1 cellular context compared by ENCODE assay signal in genomic region chr11:68052137-68052873, GRCh38.
A peak's percentile ranks its signal among the peaks of the same experiment; 100 is the strongest.
TF ChIP-seq lines count a peak whose summit lies in the region.

No MANE protein-coding gene starts in this region.

TF ChIP-seq in H1, 55 proteins besides CTCF, POLR2A, EP300 and RAD21:
- no peak for TF ChIP-seq RFX5 (IDR thresholded peaks at IDR 0.05; ENCODE audit: borderline replicate concordance, low read depth, low read length)
- TF ChIP-seq HDAC2 (IDR thresholded peaks at IDR 0.05; ENCODE audit: borderline replicate concordance in 1 of 2, low read depth in 2 of 2, low read length in 2 of 2), result no peak
- peak; percentile 54 for TF ChIP-seq POLR2AphosphoS5 (IDR thresholded peaks at IDR 0.05; ENCODE audit: low read depth, low read length)
- no peak for TF ChIP-seq SIX5 (IDR thresholded peaks at IDR 0.05; ENCODE audit: low read depth, low read length)
- no peak for TF ChIP-seq JUND (IDR thresholded peaks at IDR 0.05; ENCODE audit: low read length)
- TF ChIP-seq TAF7 (optimal IDR thresholded peaks at IDR 0.05; ENCODE audit: borderline replicate concordance, low read depth, low read length), result no peak
- no peak for TF ChIP-seq CTBP2 (IDR thresholded peaks at IDR 0.05; ENCODE audit: borderline replicate concordance, insufficient read depth, insufficient read length, low read length)
- TF ChIP-seq GABPA (IDR thresholded peaks at IDR 0.05; ENCODE audit: borderline replicate concordance, insufficient read depth, low read length), result no peak
- no peak for TF ChIP-seq SP1 (IDR thresholded peaks at IDR 0.05; ENCODE audit: low read depth, low read length)
